In the genomic region with DNA sequence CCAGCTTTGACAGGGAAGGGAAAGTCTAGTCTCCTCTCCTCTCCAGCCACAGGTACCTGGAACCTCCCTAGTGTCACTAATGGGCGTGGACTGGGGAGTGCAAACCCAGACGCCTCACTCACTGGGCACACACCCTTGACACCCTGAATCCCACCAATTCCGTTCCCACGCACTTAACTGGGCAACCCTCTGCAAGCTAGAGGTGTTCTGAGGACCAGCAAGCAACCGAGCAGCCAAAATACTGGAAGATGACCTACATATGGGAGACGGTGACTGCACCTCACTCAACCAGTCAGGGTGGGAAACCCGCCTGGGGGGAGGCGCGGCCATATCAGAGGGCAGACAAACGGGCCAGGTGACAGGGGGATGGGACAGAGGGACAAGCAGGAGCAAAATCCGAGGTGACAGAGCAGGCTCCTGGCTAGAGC, we compare ENCODE assay signal across 7 cellular contexts. TPM values are rescaled to one million over a fixed set of nuclear protein-coding genes. Genes with fewer than 3 reads are reported as not detected.
A peak's percentile ranks its signal among the peaks of the same experiment; 100 is the strongest.
DNase-seq lines count a peak whose midpoint lies in the region; ATAC-seq lines count a peak whose summit lies in the region.

No MANE protein-coding gene starts in this region.

- H3K4me1 ChIP-seq in HUES64 (ENCODE audit: insufficient read depth, low read length) = peaks cover 17% of the 10 kb centered on the region

- peak overlapping the region; percentile 72; the same call in 1 of the 2 replicates for H3K9ac ChIP-seq in HUES64 (ENCODE audit: low read depth, low read length)

- H3K9me3 ChIP-seq in HUES64 (ENCODE audit: insufficient read depth, low read depth, low read length) = no peaks in the 10 kb centered on the region
- H3K9me3 ChIP-seq in iPS-18c (ENCODE audit: control insufficient read depth, insufficient read depth, low read length) = no peaks in the 10 kb centered on the region

- H3K36me3 Mint-ChIP-seq in stimulated activated naive CD8-positive, alpha-beta T cell treated with anti-CD3 and anti-CD28 coated beads, Interleukin-15, Interleukin-2, amounts not matched to agents 100 ng/mL and 50 ng/mL, for 24 hours (ENCODE audit: low read depth) = peaks cover 20% of the 10 kb centered on the region

- H3K4me3 ChIP-seq in HUES64 (ENCODE audit: low read length) (peak overlapping the region; percentile 93), iPS-18c (ENCODE audit: insufficient read depth, low read depth, low read length) (peak overlapping the region; percentile 95)

- peaks cover 32% of the 10 kb centered on the region for H3K4me1 Mint-ChIP-seq in stimulated activated naive CD8-positive, alpha-beta T cell treated with anti-CD3 and anti-CD28 coated beads, Interleukin-15, Interleukin-2, amounts not matched to agents 100 ng/mL and 50 ng/mL, for 24 hours (ENCODE audit: low read depth)

- H3K27ac ChIP-seq in HUES64 (ENCODE audit: low read depth, low read length) = no peak overlapping the region

- H3K36me3 ChIP-seq in HUES64 (ENCODE audit: insufficient read depth, low read length) = no peaks in the 10 kb centered on the region

- H3K27me3 Mint-ChIP-seq in stimulated activated naive CD8-positive, alpha-beta T cell treated with anti-CD3 and anti-CD28 coated beads, Interleukin-15, Interleukin-2, amounts not matched to agents 100 ng/mL and 50 ng/mL, for 24 hours = no peaks in the 10 kb centered on the region

- no peaks in the 10 kb centered on the region for H3K9me3 Mint-ChIP-seq in stimulated activated naive CD8-positive, alpha-beta T cell treated with anti-CD3 and anti-CD28 coated beads, Interleukin-15, Interleukin-2, amounts not matched to agents 100 ng/mL and 50 ng/mL, for 24 hours

- peak; percentile 65 for DNase-seq in activated T-helper 9 cell treated with anti-CD3 and anti-CD28 coated beads, Interleukin-2, amount 50 U/mL, for 16 hours (ENCODE audit: low read depth)
- DNase-seq in SIG-M5 (lab: John Stamatoyannopoulos, UW) (no peak), LoVo (ENCODE audit: low spot score) (no peak)

- peak overlapping the region; percentile 99 for H3K4me3 Mint-ChIP-seq in stimulated activated naive CD8-positive, alpha-beta T cell treated with anti-CD3 and anti-CD28 coated beads, Interleukin-15, Interleukin-2, amounts not matched to agents 100 ng/mL and 50 ng/mL, for 24 hours

- H3K27ac Mint-ChIP-seq in stimulated activated naive CD8-positive, alpha-beta T cell treated with anti-CD3 and anti-CD28 coated beads, Interleukin-15, Interleukin-2, amounts not matched to agents 100 ng/mL and 50 ng/mL, for 24 hours = peak overlapping the region; percentile 87

- no peaks in the 10 kb centered on the region for H3K27me3 ChIP-seq in HUES64 (ENCODE audit: insufficient read depth, low read length)

- 25% methylated on average over 11 of the region's 11 CpGs for WGBS in HUES64

- ATAC-seq in HG03342 (IDR thresholded peaks at IDR 0.05; ENCODE audit: unreplicated experiment) = no peak

RNA-seq across cellular contexts. Expression of a gene that starts 1.0 kb away (rescaled TPM):
- 31.8 TPM for polyA plus RNA-seq in HUES64 (2013, experiment 1 of 2)
- 31.0 TPM for polyA plus RNA-seq in HUES64 (2013, experiment 2 of 2)

RNA-seq across cellular contexts. Expression of a gene that starts 20.9 kb away (rescaled TPM):
- polyA plus RNA-seq in HUES64 (2013, experiment 1 of 2) = 4.1 TPM
- polyA plus RNA-seq in HUES64 (2013, experiment 2 of 2) = 4.1 TPM

RNA-seq across cellular contexts. Expression of a gene that starts 20.9 kb away (rescaled TPM):
- 31.7 TPM for polyA plus RNA-seq in HUES64 (2013, experiment 1 of 2)
- polyA plus RNA-seq in HUES64 (2013, experiment 2 of 2) = 32.5 TPM

RNA-seq across cellular contexts. Expression of a gene that starts 20.9 kb away (rescaled TPM):
- 23.7 TPM for polyA plus RNA-seq in HUES64 (2013, experiment 1 of 2)
- 24.2 TPM for polyA plus RNA-seq in HUES64 (2013, experiment 2 of 2)

RNA-seq across cellular contexts. Expression of a gene that starts 36.0 kb away (rescaled TPM):
- polyA plus RNA-seq in HUES64 (2013, experiment 1 of 2) = 21.4 TPM
- 19.9 TPM for polyA plus RNA-seq in HUES64 (2013, experiment 2 of 2)
